In genomic region chr7:82050134-82050533, GRCh38 we compare ENCODE assay signal across 10 cellular contexts.
DNase-seq lines count a peak whose midpoint lies in the region; ATAC-seq and TF ChIP-seq lines count a peak whose summit lies in the region.
"Had no signal": no experiment of that assay in that cellular context is flagged by ENCODE, and none has a peak within 500 bp of the region (broad histone marks: within the 10 kb centered on the region; RNA-seq: fewer than 3 reads in every experiment).

No MANE protein-coding gene starts in this region.

- H2AK5ac ChIP-seq in mesendoderm (ENCODE audit: low read length): no peak overlapping the region

- H3K9ac ChIP-seq in mesendoderm (ENCODE audit: low read length): no peak overlapping the region

- H3K27ac Mint-ChIP-seq in endothelial cell (ENCODE audit: unreplicated experiment): no peak overlapping the region

- H2BK15ac ChIP-seq in mesendoderm (replicated peaks; ENCODE audit: low read depth): no peak overlapping the region

- H3K4me1 Mint-ChIP-seq in endothelial cell (ENCODE audit: unreplicated experiment): no peaks in the 10 kb centered on the region

- H3K9me3 ChIP-seq in WERI-Rb-1 (ENCODE audit: severe bottlenecking): no peaks in the 10 kb centered on the region
- H3K9me3 ChIP-seq: ascending aorta, prostate gland had no signal

- H2BK5ac ChIP-seq in mesendoderm (ENCODE audit: low read length): no peak overlapping the region

- no peaks in the 10 kb centered on the region for H3K27me3 Mint-ChIP-seq in endothelial cell (ENCODE audit: unreplicated experiment)

- peak; percentile 77 for DNase-seq in AG09309 (ENCODE audit: low read depth)
- DNase-seq in HK-2 (ENCODE audit: unreplicated experiment): peak; percentile 30
- DNase-seq in astrocyte of the spinal cord (ENCODE audit: low read depth, low spot score): peak; percentile 93
- DNase-seq in mesendoderm: peak; percentile 65
- DNase-seq in endothelial cell (ENCODE audit: low spot score): no peak
- no peak for DNase-seq in WERI-Rb-1

- H3K4me2 ChIP-seq in mesendoderm (ENCODE audit: low read length): no peak overlapping the region

- no peaks in the 10 kb centered on the region for H3K79me2 ChIP-seq in mesendoderm (ENCODE audit: control insufficient read depth, insufficient read depth, low read length)

- no peak for ATAC-seq in GM21717 (IDR thresholded peaks at IDR 0.05; ENCODE audit: unreplicated experiment)
- no peak for ATAC-seq in HG03108 (IDR thresholded peaks at IDR 0.05; ENCODE audit: unreplicated experiment)

- H3K56ac ChIP-seq in mesendoderm (ENCODE audit: low read length): no peak overlapping the region

- no peak for TF ChIP-seq CTCF in AG09309 (IDR thresholded peaks at IDR 0.05; ENCODE audit: control insufficient read depth, insufficient read depth, low read depth, low read length, missing control alignments)
- no peak for TF ChIP-seq CTCF in astrocyte of the spinal cord (IDR thresholded peaks at IDR 0.05; ENCODE audit: low read depth, low read length)
- TF ChIP-seq CTCF in endothelial cell (IDR thresholded peaks at IDR 0.05; ENCODE audit: unreplicated experiment): no peak
- no peak for TF ChIP-seq CTCF in WERI-Rb-1 (IDR thresholded peaks at IDR 0.05; ENCODE audit: low read depth, low read length)

- H3K36me3 ChIP-seq in mesendoderm (ENCODE audit: control insufficient read depth, insufficient read depth, low read length) (no peaks in the 10 kb centered on the region), WERI-Rb-1 (no peaks in the 10 kb centered on the region)
- H3K36me3 ChIP-seq: ascending aorta, prostate gland had no signal

- no peak overlapping the region for H3K4ac ChIP-seq in mesendoderm (ENCODE audit: low read depth, low read length)

- peaks cover 1% of the 10 kb centered on the region for H3K4me1 ChIP-seq in mesendoderm (ENCODE audit: control insufficient read depth, low read depth, low read length)
- H3K4me1 ChIP-seq: ascending aorta, prostate gland had no signal

- no peak overlapping the region for H2BK120ac ChIP-seq in mesendoderm (ENCODE audit: low read depth, low read length)

- H3K4me3 Mint-ChIP-seq in endothelial cell (ENCODE audit: unreplicated experiment): no peak overlapping the region

- no peaks in the 10 kb centered on the region for H3K79me1 ChIP-seq in mesendoderm (ENCODE audit: low read length)

- H3K27ac ChIP-seq in mesendoderm (ENCODE audit: low read depth, low read length) (no peak overlapping the region), WERI-Rb-1 (no peak overlapping the region)
- H3K27ac ChIP-seq: ascending aorta, prostate gland had no signal

- in situ Hi-C loops in astrocyte of the spinal cord (cut with HindIII; ENCODE audit: low sequenced_read_pairs): no loop called here

- H3K27me3 ChIP-seq in mesendoderm (ENCODE audit: insufficient read depth, low read length, poor library complexity) (no peaks in the 10 kb centered on the region), WERI-Rb-1 (ENCODE audit: insufficient read depth, low read depth, severe bottlenecking) (no peaks in the 10 kb centered on the region)
- H3K27me3 ChIP-seq: ascending aorta had no signal

- no peaks in the 10 kb centered on the region for H3K9me3 Mint-ChIP-seq in endothelial cell (ENCODE audit: unreplicated experiment)

- no peak overlapping the region for H3K18ac ChIP-seq in mesendoderm (ENCODE audit: low read length)

- H3K36me3 Mint-ChIP-seq in endothelial cell (ENCODE audit: low read depth, unreplicated experiment): no peaks in the 10 kb centered on the region

- H4K5ac ChIP-seq in mesendoderm (ENCODE audit: low read length): no peak overlapping the region

- no peak overlapping the region for H4K8ac ChIP-seq in mesendoderm (ENCODE audit: low read depth, low read length)

- H3K4me3 ChIP-seq in AG09309 (ENCODE audit: control insufficient read depth, low read depth, low read length): no peak overlapping the region
- no peak overlapping the region for H3K4me3 ChIP-seq in astrocyte of the spinal cord (ENCODE audit: low read depth, low read length)
- H3K4me3 ChIP-seq in mesendoderm (ENCODE audit: low read length): no peak overlapping the region
- no peak overlapping the region for H3K4me3 ChIP-seq in WERI-Rb-1 (ENCODE audit: low read depth, low read length)
- H3K4me3 ChIP-seq: ascending aorta, prostate gland had no signal

- no peak overlapping the region for H3K23ac ChIP-seq in mesendoderm (ENCODE audit: low read length)

Comparison
In these comparisons a context has a peak if more than half of its experiments do, and no peak if none do; other contexts are left out.
1. DNase-seq: peak in AG09309 (single experiment), HK-2 (single experiment), astrocyte of the spinal cord (single experiment) and mesendoderm (single experiment); none in endothelial cell (single experiment) and WERI-Rb-1 (single experiment).